In genomic region chr9:6907772-6908381, GRCh38 we compare ENCODE assay signal across 11 cellular contexts.
DNase-seq lines count a peak whose midpoint lies in the region; ATAC-seq and TF ChIP-seq lines count a peak whose summit lies in the region.
"Had no signal": no experiment of that assay in that cellular context is flagged by ENCODE, and none has a peak within 500 bp of the region (broad histone marks: within the 10 kb centered on the region; RNA-seq: fewer than 3 reads in every experiment).

No MANE protein-coding gene starts in this region.

- TF ChIP-seq CTCF in endothelial cell (IDR thresholded peaks at IDR 0.05; ENCODE audit: unreplicated experiment), result peak; percentile 65
- TF ChIP-seq CTCF in prostate gland (IDR thresholded peaks at IDR 0.05), result peak in 3 of 4 experiments; percentile 23 to 55 (median 54)

- H3K27ac ChIP-seq in prostate gland, result no peak overlapping the region

- H3K36me3 Mint-ChIP-seq in endothelial cell (ENCODE audit: low read depth, unreplicated experiment), result no peaks in the 10 kb centered on the region
- H3K36me3 Mint-ChIP-seq: natural killer cell treated with Interleukin-12 subunit alpha and Interleukin-12 subunit beta and Interleukin-15 and Interleukin-18, amount 100 ng/mL, for 72 hours had no signal

- no peaks in the 10 kb centered on the region for H3K27me3 ChIP-seq in prostate gland (replicated peaks; ENCODE audit: insufficient read depth)

- peaks cover 8% of the 10 kb centered on the region for H3K4me1 Mint-ChIP-seq in endothelial cell (ENCODE audit: unreplicated experiment)

- no peak overlapping the region for H3K4me3 Mint-ChIP-seq in endothelial cell (ENCODE audit: unreplicated experiment)
- H3K4me3 Mint-ChIP-seq: B cell; natural killer cell treated with Interleukin-12 subunit alpha and Interleukin-12 subunit beta and Interleukin-15 and Interleukin-18, amount 100 ng/mL, for 72 hours; T-helper 17 cell had no signal

- H3K4me1 ChIP-seq in prostate gland (replicated peaks), result no peaks in the 10 kb centered on the region

- no peak for TF ChIP-seq POLR2A in prostate gland (IDR thresholded peaks at IDR 0.05)

- no peaks in the 10 kb centered on the region for H3K27me3 Mint-ChIP-seq in endothelial cell (ENCODE audit: unreplicated experiment)
- H3K27me3 Mint-ChIP-seq: B cell; natural killer cell treated with Interleukin-12 subunit alpha and Interleukin-12 subunit beta and Interleukin-15 and Interleukin-18, amount 100 ng/mL, for 72 hours; T-helper 17 cell had no signal

- H3K9me3 Mint-ChIP-seq in endothelial cell (ENCODE audit: unreplicated experiment), result no peaks in the 10 kb centered on the region
- H3K9me3 Mint-ChIP-seq: natural killer cell treated with Interleukin-12 subunit alpha and Interleukin-12 subunit beta and Interleukin-15 and Interleukin-18, amount 100 ng/mL, for 72 hours had no signal

- intact Hi-C loops in prostate gland (cut with DNase I), result no loop called here

- H3K9me3 ChIP-seq in prostate gland, result no peaks in the 10 kb centered on the region

- no peaks in the 10 kb centered on the region for H3K36me3 ChIP-seq in prostate gland

- ATAC-seq in GM21737 (IDR thresholded peaks at IDR 0.05; ENCODE audit: unreplicated experiment), result no peak
- ATAC-seq in GM18502 (IDR thresholded peaks at IDR 0.05; ENCODE audit: poor library complexity, unreplicated experiment), result no peak
- ATAC-seq: natural killer cell treated with Interleukin-12 subunit alpha and Interleukin-12 subunit beta and Interleukin-15 and Interleukin-18, amount 100 ng/mL, for 72 hours; T-helper 17 cell had no signal

- no peak overlapping the region for H3K27ac Mint-ChIP-seq in endothelial cell (ENCODE audit: unreplicated experiment)
- H3K27ac Mint-ChIP-seq: T-helper 17 cell had no signal

- no peak overlapping the region for H3K4me3 ChIP-seq in prostate gland

- 74% methylated on average over 4 of the region's 4 CpGs for WGBS in prostate gland

- DNase-seq in DMS53 (lab: John Stamatoyannopoulos, UW), result peak; percentile 46
- DNase-seq in DMS53 treated with DMSO at 0.1 percent for 48 hours (lab: John Stamatoyannopoulos, UW; ENCODE audit: unreplicated experiment), result no peak
- peak; percentile 59 for DNase-seq in NCI-H2227 treated with DMSO at 0.1 percent for 48 hours (lab: John Stamatoyannopoulos, UW)
- DNase-seq in endothelial cell (ENCODE audit: low spot score), result peak; percentile 18
- DNase-seq in prostate gland (ENCODE audit: low spot score), result no peak
- no peak for DNase-seq in activated gamma-delta T cell treated with Interleukin-2 at 50 U/mL for 16 hours
- DNase-seq: T-helper 17 cell had no signal

Comparison
In these comparisons a context has a peak if more than half of its experiments do, and no peak if none do; other contexts are left out.
1. DNase-seq: peak in DMS53 (single experiment), NCI-H2227 treated with DMSO at 0.1 percent for 48 hours (single experiment) and endothelial cell (single experiment); none in DMS53 treated with DMSO at 0.1 percent for 48 hours (single experiment), prostate gland (single experiment) and activated gamma-delta T cell treated with Interleukin-2 at 50 U/mL for 16 hours (single experiment).